Comparison of ENCODE assay signal across 8 cellular contexts in the genomic region with DNA sequence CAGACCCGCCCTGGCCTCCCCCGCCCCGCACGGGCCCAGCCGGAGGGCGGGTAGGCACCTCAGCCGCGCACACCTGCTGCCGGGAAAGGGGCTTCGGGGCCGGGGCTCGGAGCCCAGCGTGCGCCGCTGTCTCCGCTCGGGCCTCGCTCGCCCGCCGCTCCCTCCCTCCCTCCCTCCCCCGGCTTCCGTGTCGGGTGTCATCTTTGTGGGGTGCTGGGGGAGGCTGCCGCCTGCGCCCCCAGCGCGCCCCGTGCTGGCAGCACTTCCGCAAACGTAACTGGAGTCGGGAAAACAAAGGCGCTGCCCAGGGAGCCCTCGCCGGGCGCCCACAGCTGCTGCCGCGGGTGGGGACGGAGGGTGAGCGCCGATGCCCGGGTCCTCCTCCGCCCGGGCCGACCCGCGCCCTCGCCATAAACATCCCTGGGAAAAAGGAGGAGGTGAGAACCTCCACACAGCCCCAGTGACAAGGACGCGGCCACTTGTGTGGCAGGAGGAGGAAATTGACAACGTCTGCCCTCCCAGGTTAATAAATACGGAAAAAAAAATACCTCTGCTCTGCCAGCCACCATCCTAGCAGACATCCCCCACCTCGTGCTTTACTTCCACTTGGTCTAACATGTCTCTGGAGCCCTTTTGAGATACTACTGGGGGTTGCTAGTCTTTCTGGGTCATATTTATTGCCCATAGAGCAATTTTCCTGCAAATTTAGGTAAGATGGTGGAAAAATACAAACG.
DNase-seq lines count a peak whose midpoint lies in the region; ATAC-seq lines count a peak whose summit lies in the region.

No MANE protein-coding gene starts in this region.

- H3K9me3 Mint-ChIP-seq in memory B cell = no peaks in the 10 kb centered on the region

- H3K27me3 Mint-ChIP-seq in memory B cell = no peaks in the 10 kb centered on the region

- peak overlapping the region; percentile 83 for H3K4me3 Mint-ChIP-seq in memory B cell

- peak; percentile 52 to 56 for DNase-seq in activated CD8-positive, alpha-beta memory T cell treated with anti-CD3 and anti-CD28 coated beads for 1 hour (ENCODE audit: extremely low read depth in 1 of 2, low read depth in 1 of 2)
- DNase-seq in activated CD8-positive, alpha-beta memory T cell treated with anti-CD3 and anti-CD28 coated beads for 24 hours = no peak
- DNase-seq in NCI-H2107 treated with DMSO at 0.1 percent for 48 hours (lab: John Stamatoyannopoulos, UW; ENCODE audit: unreplicated experiment) = peak; percentile 65
- DNase-seq in activated CD4-positive, alpha-beta T cell treated with anti-CD3 and anti-CD28 coated beads for 48 hours = peak; percentile 74
- DNase-seq in ecto neural progenitor cell (ENCODE audit: low spot score) = peak; percentile 54
- DNase-seq in memory B cell (ENCODE audit: low spot score in 2 of 2) = peak in 1 of 2 donors; percentile 68
- DNase-seq in stimulated activated CD8-positive, alpha-beta memory T cell treated with anti-CD3 and anti-CD28 coated beads, Interleukin-12 subunit alpha, Interleukin-12 subunit beta, amount 100 ng/mL, for 1 hour (ENCODE audit: low read depth) = peak; percentile 55

- H3K36me3 Mint-ChIP-seq in memory B cell = no peaks in the 10 kb centered on the region

- peak overlapping the region; percentile 89 for H3K27ac Mint-ChIP-seq in memory B cell

- peak; percentile 40 for ATAC-seq in HG02938 (IDR thresholded peaks at IDR 0.05; ENCODE audit: unreplicated experiment)
- peak; percentile 73 for ATAC-seq in memory B cell (ENCODE audit: low read depth)

- peaks cover 16% of the 10 kb centered on the region for H3K4me1 Mint-ChIP-seq in memory B cell
